8 cellular contexts compared by ENCODE assay signal in the genomic region with DNA sequence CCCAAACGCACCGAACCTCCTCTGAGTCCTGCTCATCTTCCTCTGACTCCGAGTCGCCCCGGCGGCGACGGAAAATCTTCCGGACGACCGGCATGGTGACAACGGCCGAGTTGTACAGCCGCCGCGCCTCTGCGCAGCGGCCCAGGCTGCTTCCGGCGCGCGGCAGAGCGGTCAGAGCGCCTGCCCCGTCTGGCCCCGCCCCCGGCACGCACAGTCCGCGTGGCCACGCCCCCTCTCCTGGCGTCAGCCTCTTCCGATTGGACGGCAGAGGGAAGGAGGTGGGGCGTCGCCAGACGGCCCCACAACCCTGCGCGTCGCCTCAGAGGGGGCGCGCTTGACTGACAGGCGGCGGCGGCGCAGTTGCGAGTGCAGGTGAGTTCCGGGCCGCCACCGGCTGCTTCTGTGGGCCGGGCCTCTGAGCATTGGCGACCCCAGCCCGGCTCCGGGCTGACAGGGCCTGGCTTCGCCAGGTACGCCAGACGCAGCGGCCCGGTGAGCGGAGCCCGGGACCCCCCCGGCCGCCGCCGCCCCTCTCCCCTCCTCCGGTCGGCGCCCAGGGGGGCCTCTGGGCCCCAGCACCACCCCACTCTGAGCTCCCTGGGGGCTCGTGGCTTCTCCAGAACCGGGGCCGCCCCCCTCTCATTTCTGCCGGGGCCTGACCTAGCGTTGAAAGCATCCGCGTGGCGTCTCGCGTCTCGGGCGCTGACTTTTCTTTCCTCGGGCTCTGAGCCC. TPM values are rescaled to one million over a fixed set of nuclear protein-coding genes. Genes with fewer than 3 reads are reported as not detected.
A peak's percentile ranks its signal among the peaks of the same experiment; 100 is the strongest.
DNase-seq lines count a peak whose midpoint lies in the region; ATAC-seq and TF ChIP-seq lines count a peak whose summit lies in the region.

Gene C9orf78 (minus strand): TSS at position 148 of the 732 bp plus-strand sequence. CDS start 54 bp downstream, at position 94.
Gene USP20 (plus strand): TSS at position 331 of the 732 bp plus-strand sequence. CDS start 17,098 bp downstream, outside the sequence.

- H3K27me3 ChIP-seq in DND-41 (ENCODE audit: insufficient read depth, low read length, poor library complexity) = no peaks in the 10 kb centered on the region
- H3K27me3 ChIP-seq in GM23338 (ENCODE audit: insufficient read depth) = no peaks in the 10 kb centered on the region

- peak within 1 kb of the TSS; percentile 86 for H3K4me2 ChIP-seq in DND-41 (ENCODE audit: insufficient read depth, low read length)
- peak within 1 kb of the TSS; percentile 99 for H3K4me2 ChIP-seq in GM23338

- H3K36me3 ChIP-seq in DND-41 (ENCODE audit: insufficient read depth, low read length) (peaks cover 46% of the 10 kb centered on the region), GM23338 (ENCODE audit: insufficient read depth) (peaks cover 20% of the 10 kb centered on the region)

- H3K27ac ChIP-seq in DND-41 (ENCODE audit: low read length) = peak within 1 kb of the TSS; percentile 69
- peak within 1 kb of the TSS; percentile 80 for H3K27ac ChIP-seq in GM23338 (ENCODE audit: low read depth)

- peaks cover 22% of the 10 kb centered on the region for H3K36me3 Mint-ChIP-seq in GM23338 (ENCODE audit: low read depth)
- H3K36me3 Mint-ChIP-seq in activated T-helper 1 cell treated with anti-CD3 and anti-CD28 coated beads, Interleukin-12 subunit alpha, Interleukin-12 subunit beta, Interleukin-2, Interleukin-4 antibody, amounts not matched to agents 30 ng/mL and 10 ng/mL and 1 ng/mL, durations not matched to agents 14 hours and 24 hours and 36 hours (ENCODE audit: low read depth) = peaks cover 33% of the 10 kb centered on the region
- no peaks in the 10 kb centered on the region for H3K36me3 Mint-ChIP-seq in naive B cell
- peaks cover 69% of the 10 kb centered on the region for H3K36me3 Mint-ChIP-seq in stimulated activated effector memory CD8-positive, alpha-beta T cell treated with anti-CD3 and anti-CD28 coated beads, Interleukin-12 subunit alpha, Interleukin-12 subunit beta, amount 100 ng/mL, for 72 hours

- H3K4me1 ChIP-seq in DND-41 (ENCODE audit: insufficient read depth, low read length) = peaks cover 31% of the 10 kb centered on the region
- H3K4me1 ChIP-seq in GM23338 (ENCODE audit: insufficient read depth) = peaks cover 36% of the 10 kb centered on the region

- H3K4me1 Mint-ChIP-seq in GM23338 (peaks cover 47% of the 10 kb centered on the region), naive B cell (peaks cover 41 to 58% (median 54%) of the 10 kb centered on the region in 3 donors)
- H3K4me1 Mint-ChIP-seq in activated T-helper 1 cell treated with anti-CD3 and anti-CD28 coated beads, Interleukin-12 subunit alpha, Interleukin-12 subunit beta, Interleukin-2, Interleukin-4 antibody, amounts not matched to agents 30 ng/mL and 10 ng/mL and 1 ng/mL, durations not matched to agents 14 hours and 24 hours and 36 hours (ENCODE audit: low read depth) = peaks cover 51% of the 10 kb centered on the region
- peaks cover 44% of the 10 kb centered on the region for H3K4me1 Mint-ChIP-seq in stimulated activated effector memory CD8-positive, alpha-beta T cell treated with anti-CD3 and anti-CD28 coated beads, Interleukin-12 subunit alpha, Interleukin-12 subunit beta, amount 100 ng/mL, for 72 hours

- H3K4me3 ChIP-seq in DND-41 (ENCODE audit: low read depth in 1 of 2, low read length in 2 of 2) = peak within 1 kb of the TSS; percentile 73 to 91
- peak within 1 kb of the TSS; percentile 97 for H3K4me3 ChIP-seq in GM23338

- H3K27me3 Mint-ChIP-seq in GM23338 (ENCODE audit: insufficient read depth, low read depth, poor library complexity) (peaks cover 11% of the 10 kb centered on the region), naive B cell (no peaks in the 10 kb centered on the region)
- H3K27me3 Mint-ChIP-seq in activated T-helper 1 cell treated with anti-CD3 and anti-CD28 coated beads, Interleukin-12 subunit alpha, Interleukin-12 subunit beta, Interleukin-2, Interleukin-4 antibody, amounts not matched to agents 30 ng/mL and 10 ng/mL and 1 ng/mL, durations not matched to agents 14 hours and 24 hours and 36 hours (ENCODE audit: insufficient read depth) = no peaks in the 10 kb centered on the region

- intact Hi-C loops in activated T-helper 1 cell treated with anti-CD3 and anti-CD28 coated beads, Interleukin-12 subunit alpha, Interleukin-12 subunit beta, Interleukin-2, Interleukin-4 antibody, amounts not matched to agents 30 ng/mL and 10 ng/mL and 1 ng/mL, durations not matched to agents 14 hours and 24 hours and 36 hours (cut with micrococcal nuclease) = loop anchor here (1.0 to 5.0 kb wide), 9 partner anchors 11 to 407 kb away; partner anchors contain the start of genes ASB6, FNBP1, TOR1A and TOR1B

- H3K9me3 Mint-ChIP-seq in GM23338 = no peaks in the 10 kb centered on the region; the same call in 2 of the 3 replicates
- no peaks in the 10 kb centered on the region for H3K9me3 Mint-ChIP-seq in activated T-helper 1 cell treated with anti-CD3 and anti-CD28 coated beads, Interleukin-12 subunit alpha, Interleukin-12 subunit beta, Interleukin-2, Interleukin-4 antibody, amounts not matched to agents 30 ng/mL and 10 ng/mL and 1 ng/mL, durations not matched to agents 14 hours and 24 hours and 36 hours
- H3K9me3 Mint-ChIP-seq in naive B cell = no peaks in the 10 kb centered on the region
- no peaks in the 10 kb centered on the region for H3K9me3 Mint-ChIP-seq in stimulated activated effector memory CD8-positive, alpha-beta T cell treated with anti-CD3 and anti-CD28 coated beads, Interleukin-12 subunit alpha, Interleukin-12 subunit beta, amount 100 ng/mL, for 72 hours

- no peaks in the 10 kb centered on the region for H3K9me2 ChIP-seq in GM23338 (ENCODE audit: insufficient read depth)

- peak within 1 kb of the TSS; percentile 64 for H3K9ac ChIP-seq in DND-41 (ENCODE audit: low read depth, low read length)

- peak within 1 kb of the TSS; percentile 75 for H2AFZ ChIP-seq in DND-41 (ENCODE audit: low read depth, low read length)
- peak within 1 kb of the TSS; percentile 97 for H2AFZ ChIP-seq in GM23338

- H3K79me2 ChIP-seq in DND-41 (ENCODE audit: insufficient read depth, low read length) (peaks cover 73% of the 10 kb centered on the region), GM23338 (replicated peaks; ENCODE audit: insufficient read depth) (peaks cover 11% of the 10 kb centered on the region)

- peak; percentile 93 for ATAC-seq in DND-41 (ENCODE audit: insufficient read depth, low read depth)
- peak; percentile 95 for ATAC-seq in GM23338
- peak; percentile 89 for ATAC-seq in naive B cell (ENCODE audit: low read depth in 2 of 2)
- ATAC-seq in stimulated activated effector memory CD8-positive, alpha-beta T cell treated with anti-CD3 and anti-CD28 coated beads, Interleukin-12 subunit alpha, Interleukin-12 subunit beta, amount 100 ng/mL, for 72 hours = peak; percentile 96

- H3K9me3 ChIP-seq in DND-41 (ENCODE audit: insufficient read depth, low read length, severe bottlenecking) = no peaks in the 10 kb centered on the region

- H3F3A ChIP-seq in GM23338 (replicated peaks; ENCODE audit: low read depth) = peaks cover 9% of the 10 kb centered on the region; the same call in 1 of the 2 replicates

- peak; percentile 94 for DNase-seq in DND-41
- DNase-seq in GM23338 (ENCODE audit: low spot score) = peak; percentile 99
- peak; percentile 91 for DNase-seq in LHCN-M2 (ENCODE audit: low read depth)
- peak; percentile 89 for DNase-seq in RPMI7951 (ENCODE audit: low read depth)
- DNase-seq in activated T-helper 1 cell treated with anti-CD3 and anti-CD28 coated beads, Interleukin-12 subunit alpha, Interleukin-12 subunit beta, Interleukin-2, Interleukin-4 antibody, amounts not matched to agents 30 ng/mL and 10 ng/mL and 1 ng/mL, durations not matched to agents 14 hours and 24 hours and 36 hours (ENCODE audit: low spot score) = peak; percentile 98
- DNase-seq in fibroblast of gingiva (ENCODE audit: low read depth) = peak; percentile 94
- DNase-seq in naive B cell = peak; percentile 98
- peak; percentile 96 to 97 for DNase-seq in stimulated activated effector memory CD8-positive, alpha-beta T cell treated with anti-CD3 and anti-CD28 coated beads, Interleukin-12 subunit alpha, Interleukin-12 subunit beta, amount 100 ng/mL, for 72 hours (ENCODE audit: low spot score in 2 of 2)

- peak within 1 kb of the TSS; percentile 95 for H3K27ac Mint-ChIP-seq in GM23338
- H3K27ac Mint-ChIP-seq in activated T-helper 1 cell treated with anti-CD3 and anti-CD28 coated beads, Interleukin-12 subunit alpha, Interleukin-12 subunit beta, Interleukin-2, Interleukin-4 antibody, amounts not matched to agents 30 ng/mL and 10 ng/mL and 1 ng/mL, durations not matched to agents 14 hours and 24 hours and 36 hours = peak within 1 kb of the TSS; percentile 99
- H3K27ac Mint-ChIP-seq in naive B cell = peak within 1 kb of the TSS; percentile 96 to 100 (median 98)
- H3K27ac Mint-ChIP-seq in stimulated activated effector memory CD8-positive, alpha-beta T cell treated with anti-CD3 and anti-CD28 coated beads, Interleukin-12 subunit alpha, Interleukin-12 subunit beta, amount 100 ng/mL, for 72 hours = peak within 1 kb of the TSS; percentile 96

- H4K20me1 ChIP-seq in DND-41 (ENCODE audit: insufficient read depth, low read length) (peaks cover 9% of the 10 kb centered on the region), GM23338 (replicated peaks; ENCODE audit: insufficient read depth) (no peaks in the 10 kb centered on the region)

- TF ChIP-seq CTCF in DND-41 (IDR thresholded peaks at IDR 0.05; ENCODE audit: borderline replicate concordance, extremely low read depth, low read length, poor library complexity, severe bottlenecking) (no peak), GM23338 (conservative IDR thresholded peaks at IDR 0.05; ENCODE audit: low read depth in 2 of 2) (no peak)

- H3K4me3 Mint-ChIP-seq in GM23338 (peak within 1 kb of the TSS; percentile 98), naive B cell (peak within 1 kb of the TSS; percentile 95 to 99 (median 97))
- peak within 1 kb of the TSS; percentile 97 for H3K4me3 Mint-ChIP-seq in activated T-helper 1 cell treated with anti-CD3 and anti-CD28 coated beads, Interleukin-12 subunit alpha, Interleukin-12 subunit beta, Interleukin-2, Interleukin-4 antibody, amounts not matched to agents 30 ng/mL and 10 ng/mL and 1 ng/mL, durations not matched to agents 14 hours and 24 hours and 36 hours
- H3K4me3 Mint-ChIP-seq in stimulated activated effector memory CD8-positive, alpha-beta T cell treated with anti-CD3 and anti-CD28 coated beads, Interleukin-12 subunit alpha, Interleukin-12 subunit beta, amount 100 ng/mL, for 72 hours = peak within 1 kb of the TSS; percentile 98

RNA-seq across cellular contexts. Expression of gene C9orf78, which starts in this region (rescaled TPM):
- total RNA-seq in GM23338 (2014; rRNA removed; shearing (Covaris generic)) = 34.4 and 46.1 TPM in 2 replicates
- polyA plus RNA-seq in GM23338 (2016; fragmentation: Nextera tagmentation; extraction: Ambion mirVana) (72.8 and 84.6 TPM in 2 replicates), naive B cell (ENCODE audit: low read depth in 6 of 6) (100 to 1,000 TPM; 100 to 148 (median 120) TPM)
- 63.3 and 79.4 TPM in 2 replicates for total RNA-seq in LHCN-M2 (2014; rRNA removed)
- 54.4 TPM for polyA plus RNA-seq in LHCN-M2 (2012)
- 44.1 and 50.6 TPM in 2 replicates for total RNA-seq in RPMI7951 (2014; rRNA removed; shearing (Covaris generic))
- 64.0 and 67.4 TPM in 2 replicates for total RNA-seq in activated T-helper 1 cell treated with anti-CD3 and anti-CD28 coated beads, Interleukin-12 subunit alpha, Interleukin-12 subunit beta, Interleukin-2, Interleukin-4 antibody, amounts not matched to agents 30 ng/mL and 10 ng/mL and 1 ng/mL, durations not matched to agents 14 hours and 24 hours and 36 hours

RNA-seq across cellular contexts. Expression of gene USP20, which starts in this region (rescaled TPM):
- total RNA-seq in GM23338 (2014; rRNA removed; shearing (Covaris generic)) = 12.0 and 13.0 TPM in 2 replicates
- polyA plus RNA-seq in GM23338 (2016; fragmentation: Nextera tagmentation; extraction: Ambion mirVana) = 9.9 and 10.4 TPM in 2 replicates
- total RNA-seq in LHCN-M2 (2014; rRNA removed) = 8.1 and 9.5 TPM in 2 replicates
- 7.6 TPM for polyA plus RNA-seq in LHCN-M2 (2012)
- 7.3 and 9.1 TPM in 2 replicates for total RNA-seq in RPMI7951 (2014; rRNA removed; shearing (Covaris generic))
- 47.9 and 50.2 TPM in 2 replicates for total RNA-seq in activated T-helper 1 cell treated with anti-CD3 and anti-CD28 coated beads, Interleukin-12 subunit alpha, Interleukin-12 subunit beta, Interleukin-2, Interleukin-4 antibody, amounts not matched to agents 30 ng/mL and 10 ng/mL and 1 ng/mL, durations not matched to agents 14 hours and 24 hours and 36 hours
- 10 to 100 TPM; 12.7 to 23.9 (median 14.9) TPM for polyA plus RNA-seq in naive B cell (ENCODE audit: low read depth in 6 of 6)

Comparison
In these comparisons a context has a peak if more than half of its experiments do, and no peak if none do; other contexts are left out.
1. Peak in every context shown above with its lines: DNase-seq, ATAC-seq, H3K4me3 ChIP-seq and H3K27ac ChIP-seq.